11 cellular contexts compared by ENCODE assay signal in the genomic region with DNA sequence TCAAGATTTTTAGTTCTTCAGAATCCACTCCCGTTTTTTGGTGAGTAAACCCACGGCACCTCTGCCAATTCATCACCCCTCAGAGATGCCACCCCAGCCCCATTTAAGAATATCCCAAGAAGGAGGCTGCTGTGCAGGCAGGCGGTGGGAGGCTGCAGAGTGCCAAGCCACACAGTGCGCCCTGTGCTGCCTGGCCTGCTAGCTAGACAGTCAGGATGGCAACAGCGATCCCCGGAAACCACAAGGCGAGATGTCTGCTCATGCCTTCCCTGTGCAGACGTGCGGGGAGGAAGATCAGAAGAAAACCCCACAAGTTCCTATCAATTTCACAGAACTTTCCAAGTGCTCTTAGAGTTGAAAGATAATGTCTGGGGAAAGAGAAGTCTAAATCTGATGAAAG.
DNase-seq lines count a peak whose midpoint lies in the region; ATAC-seq, FAIRE-seq and TF ChIP-seq lines count a peak whose summit lies in the region.
"Had no signal": no experiment of that assay in that cellular context is flagged by ENCODE, and none has a peak within 500 bp of the region (broad histone marks: within the 10 kb centered on the region; RNA-seq: fewer than 3 reads in every experiment).

No MANE protein-coding gene starts in this region.

- FAIRE-seq in GM19239 (lab: Jason Lieb, UNC), result no peak
- FAIRE-seq: HepG2 had no signal

- H3K27ac Mint-ChIP-seq in activated CD4-positive, alpha-beta memory T cell treated with anti-CD3 and anti-CD28 coated beads, Interleukin-2, amount 10 ng/mL, durations not matched to agents 7 days and 5 days, result peak overlapping the region; percentile 53
- H3K27ac Mint-ChIP-seq in effector memory CD8-positive, alpha-beta T cell, result peak overlapping the region; percentile 93 to 97

- POLR2A ChIA-PET in activated CD4-positive, alpha-beta memory T cell treated with anti-CD3 and anti-CD28 coated beads, Interleukin-2, amount 10 ng/mL, durations not matched to agents 7 days and 5 days (lab: Charles Lee), result interaction anchor here (1.1 to 4.2 kb wide), 4 partner anchors 10 to 74 kb away, joined by 3 to 23 read pairs (median 12); no protein-coding TSS in a partner anchor

- peak; percentile 72 for DNase-seq in activated CD8-positive, alpha-beta memory T cell treated with anti-CD3 and anti-CD28 coated beads for 24 hours
- no peak for DNase-seq in activated CD8-positive, alpha-beta memory T cell treated with anti-CD3 and anti-CD28 coated beads, Interleukin-2, amount 50 U/mL, for 48 hours
- DNase-seq in activated CD4-positive, alpha-beta memory T cell treated with anti-CD3 and anti-CD28 coated beads, Interleukin-2, amount 10 ng/mL, durations not matched to agents 7 days and 5 days, result peak; percentile 50
- DNase-seq in effector memory CD8-positive, alpha-beta T cell, result peak; percentile 43 to 49 (median 47)
- DNase-seq in stimulated activated naive CD8-positive, alpha-beta T cell treated with anti-CD3 and anti-CD28 coated beads, Interleukin-15, Interleukin-2, amounts not matched to agents 100 U/mL and 50 U/mL, for 24 hours, result peak; percentile 69
- no peak for DNase-seq in GM19239 (ENCODE audit: insufficient read length, low spot score)
- no peak for DNase-seq in GM10266 (ENCODE audit: extremely low spot score)
- DNase-seq: occipital lobe, tibial artery had no signal

- CTCF ChIA-PET in activated CD4-positive, alpha-beta memory T cell treated with anti-CD3 and anti-CD28 coated beads, Interleukin-2, amount 10 ng/mL, durations not matched to agents 7 days and 5 days (lab: Charles Lee), result interaction anchor here (0.9 to 7.2 kb wide), 6 partner anchors 10 to 153 kb away, joined by 3 to 35 read pairs (median 6); no protein-coding TSS in a partner anchor

- peak overlapping the region; percentile 18 for H3K4me3 Mint-ChIP-seq in activated CD4-positive, alpha-beta memory T cell treated with anti-CD3 and anti-CD28 coated beads, Interleukin-2, amount 10 ng/mL, durations not matched to agents 7 days and 5 days
- H3K4me3 Mint-ChIP-seq in effector memory CD8-positive, alpha-beta T cell, result peak overlapping the region; percentile 66 to 75

- H3K36me3 Mint-ChIP-seq in activated CD4-positive, alpha-beta memory T cell treated with anti-CD3 and anti-CD28 coated beads, Interleukin-2, amount 10 ng/mL, durations not matched to agents 7 days and 5 days (ENCODE audit: low read depth), result peaks cover 69% of the 10 kb centered on the region
- peaks cover 49% of the 10 kb centered on the region for H3K36me3 Mint-ChIP-seq in effector memory CD8-positive, alpha-beta T cell (ENCODE audit: insufficient read depth)

- peak; percentile 65 for ATAC-seq in effector memory CD8-positive, alpha-beta T cell (replicated peaks)
- peak; percentile 79 for ATAC-seq in stimulated activated naive CD8-positive, alpha-beta T cell treated with anti-CD3 and anti-CD28 coated beads, Interleukin-15, Interleukin-2, amounts not matched to agents 100 U/mL and 50 U/mL, for 24 hours
- no peak for ATAC-seq in GM19035 (IDR thresholded peaks at IDR 0.05; ENCODE audit: unreplicated experiment)
- ATAC-seq: HepG2 had no signal

- no peaks in the 10 kb centered on the region for H3K9me3 Mint-ChIP-seq in activated CD4-positive, alpha-beta memory T cell treated with anti-CD3 and anti-CD28 coated beads, Interleukin-2, amount 10 ng/mL, durations not matched to agents 7 days and 5 days
- no peaks in the 10 kb centered on the region for H3K9me3 Mint-ChIP-seq in effector memory CD8-positive, alpha-beta T cell

- no peaks in the 10 kb centered on the region for H3K27me3 Mint-ChIP-seq in activated CD4-positive, alpha-beta memory T cell treated with anti-CD3 and anti-CD28 coated beads, Interleukin-2, amount 10 ng/mL, durations not matched to agents 7 days and 5 days
- no peaks in the 10 kb centered on the region for H3K27me3 Mint-ChIP-seq in effector memory CD8-positive, alpha-beta T cell

- peaks cover 87% of the 10 kb centered on the region for H3K4me1 Mint-ChIP-seq in activated CD4-positive, alpha-beta memory T cell treated with anti-CD3 and anti-CD28 coated beads, Interleukin-2, amount 10 ng/mL, durations not matched to agents 7 days and 5 days
- peaks cover 56 to 67% of the 10 kb centered on the region in 2 donors for H3K4me1 Mint-ChIP-seq in effector memory CD8-positive, alpha-beta T cell (ENCODE audit: low read depth in 2 of 2)

- TF ChIP-seq CTCF in GM10266 (IDR thresholded peaks at IDR 0.05; ENCODE audit: control insufficient read depth, insufficient read depth, low read depth, missing control alignments), result no peak

Comparison
In these comparisons a context has a peak if more than half of its experiments do, and no peak if none do; other contexts are left out.
1. DNase-seq: peak in activated CD8-positive, alpha-beta memory T cell treated with anti-CD3 and anti-CD28 coated beads for 24 hours (single experiment), activated CD4-positive, alpha-beta memory T cell treated with anti-CD3 and anti-CD28 coated beads, Interleukin-2, amount 10 ng/mL, durations not matched to agents 7 days and 5 days (single experiment), effector memory CD8-positive, alpha-beta T cell (3 of 3) and stimulated activated naive CD8-positive, alpha-beta T cell treated with anti-CD3 and anti-CD28 coated beads, Interleukin-15, Interleukin-2, amounts not matched to agents 100 U/mL and 50 U/mL, for 24 hours (single experiment); none in activated CD8-positive, alpha-beta memory T cell treated with anti-CD3 and anti-CD28 coated beads, Interleukin-2, amount 50 U/mL, for 48 hours (single experiment), GM19239 (single experiment) and GM10266 (single experiment).